In the genomic region with DNA sequence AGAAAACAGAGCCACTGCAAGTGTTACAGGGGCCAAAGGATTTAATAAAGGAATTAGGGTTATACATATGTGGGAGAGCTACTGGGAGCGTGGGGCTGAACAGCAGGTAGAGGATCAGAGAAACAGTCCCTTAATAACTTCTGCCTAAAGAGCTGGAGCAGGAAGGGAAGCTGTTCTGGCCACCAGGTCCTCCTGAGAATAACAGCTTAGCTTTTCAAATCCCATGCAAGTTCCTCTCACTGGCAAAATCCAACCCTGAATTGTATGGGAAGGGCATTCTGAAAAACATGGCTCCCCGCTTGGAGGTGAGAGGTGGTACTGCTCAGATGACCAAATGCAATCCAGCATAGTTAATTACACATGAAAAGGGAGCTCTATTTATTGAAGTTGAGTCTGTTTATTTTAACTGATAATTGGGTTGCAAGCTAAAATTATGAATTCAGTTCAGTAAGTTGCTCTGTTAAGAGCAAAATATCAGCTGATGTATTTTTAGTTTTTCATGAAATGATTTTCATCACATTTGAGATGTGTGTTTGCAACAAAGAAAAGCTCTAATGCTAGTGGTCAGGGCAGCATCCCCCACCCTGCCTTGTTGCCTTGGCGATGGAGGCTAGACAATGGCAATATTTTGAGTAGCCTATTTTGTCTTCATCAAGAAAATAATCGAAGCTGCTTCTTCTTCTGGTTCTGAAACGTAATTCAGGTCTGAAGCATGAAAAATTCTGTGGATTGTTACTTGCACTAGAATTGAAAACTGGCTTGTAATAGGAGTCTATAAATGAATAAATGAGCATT, we compare ENCODE assay signal across 21 cellular contexts. TPM values are rescaled to one million over a fixed set of nuclear protein-coding genes. Genes with fewer than 3 reads are reported as not detected.
DNase-seq lines count a peak whose midpoint lies in the region; ATAC-seq and TF ChIP-seq lines count a peak whose summit lies in the region.
"Had no signal": no experiment of that assay in that cellular context is flagged by ENCODE, and none has a peak within 500 bp of the region (broad histone marks: within the 10 kb centered on the region; RNA-seq: fewer than 3 reads in every experiment).

No MANE protein-coding gene starts in this region.

- no peak overlapping the region for H3K4me3 ChIP-seq in epithelial cell of esophagus (ENCODE audit: low read length)
- H3K4me3 ChIP-seq: tibial artery had no signal

- intact Hi-C loops in left cardiac atrium (cut with DNase I) = no loop called here

- DNase-seq in DMS153 treated with DMSO at 0.1 percent for 48 hours (lab: John Stamatoyannopoulos, UW; ENCODE audit: unreplicated experiment) (peak; percentile 24), DMS153 (lab: John Stamatoyannopoulos, UW) (no peak), NCI-H748 treated with DMSO at 0.1 percent for 48 hours (lab: John Stamatoyannopoulos, UW) (peak; percentile 48), epithelial cell of esophagus (ENCODE audit: low read depth) (no peak), progenitor cell of endocrine pancreas (ENCODE audit: low spot score, unreplicated experiment) (no peak), left cardiac atrium (no peak)
- DNase-seq: 8988T; activated CD8-positive, alpha-beta memory T cell treated with anti-CD3 and anti-CD28 coated beads for 24 hours; activated effector memory CD4-positive, alpha-beta T cell treated with Interleukin-2 at 50 U/mL for 16 hours; aorta; cortex of kidney; hippocampal formation; KG1; naive thymus-derived CD4-positive, alpha-beta T cell; NCI-H1436 treated with DMSO at 0.1 percent for 48 hours; stimulated activated CD4-positive, alpha-beta T cell treated with anti-CD3 and anti-CD28 coated beads, Interleukin-2, amount 100 ng/mL, for 48 hours; tibial artery had no signal

- peak overlapping the region; percentile 22 for H3K4me3 Mint-ChIP-seq in progenitor cell of endocrine pancreas (ENCODE audit: low read depth)
- H3K4me3 Mint-ChIP-seq: naive thymus-derived CD4-positive, alpha-beta T cell had no signal

- no peak for ATAC-seq in GM19452 (IDR thresholded peaks at IDR 0.05; ENCODE audit: unreplicated experiment)
- ATAC-seq in left cardiac atrium = no peak
- ATAC-seq in GM18870 (IDR thresholded peaks at IDR 0.05; ENCODE audit: unreplicated experiment) = no peak
- ATAC-seq: naive thymus-derived CD4-positive, alpha-beta T cell; sciatic nerve had no signal

- H3K27me3 Mint-ChIP-seq in progenitor cell of endocrine pancreas = peaks cover 6% of the 10 kb centered on the region
- H3K27me3 Mint-ChIP-seq: naive thymus-derived CD4-positive, alpha-beta T cell had no signal

- no peaks in the 10 kb centered on the region for H3K9me3 Mint-ChIP-seq in progenitor cell of endocrine pancreas (ENCODE audit: low read depth)

- H3K4me1 Mint-ChIP-seq in progenitor cell of endocrine pancreas (ENCODE audit: low read depth) = peaks cover 14% of the 10 kb centered on the region
- H3K4me1 Mint-ChIP-seq: naive thymus-derived CD4-positive, alpha-beta T cell had no signal

- peak overlapping the region; percentile 83 for H3K27ac Mint-ChIP-seq in progenitor cell of endocrine pancreas
- H3K27ac Mint-ChIP-seq: naive thymus-derived CD4-positive, alpha-beta T cell had no signal

- H3K36me3 Mint-ChIP-seq in progenitor cell of endocrine pancreas (ENCODE audit: insufficient read depth) = no peaks in the 10 kb centered on the region
- H3K36me3 Mint-ChIP-seq: naive thymus-derived CD4-positive, alpha-beta T cell had no signal

- TF ChIP-seq CTCF in epithelial cell of esophagus (IDR thresholded peaks at IDR 0.05; ENCODE audit: insufficient read depth, low read depth, low read length, missing control alignments) (peak; percentile 3), progenitor cell of endocrine pancreas (IDR thresholded peaks at IDR 0.05; ENCODE audit: unreplicated experiment) (peak; percentile 33)

RNA-seq across cellular contexts. Expression of a gene that starts 58.4 kb away (rescaled TPM):
- total RNA-seq in progenitor cell of endocrine pancreas (2.1 and 3.3 TPM in 2 replicates), left cardiac atrium (under 1 TPM; 0.18 to 0.71 TPM)
- total RNA-seq: aorta; lower leg skin; naive thymus-derived CD4-positive, alpha-beta T cell had no signal

Comparison
In these comparisons a context has a peak if more than half of its experiments do, and no peak if none do; other contexts are left out.
1. DNase-seq: peak in DMS153 treated with DMSO at 0.1 percent for 48 hours (single experiment) and NCI-H748 treated with DMSO at 0.1 percent for 48 hours (single experiment); none in DMS153 (single experiment), epithelial cell of esophagus (single experiment), progenitor cell of endocrine pancreas (single experiment) and left cardiac atrium (single experiment).